1 cellular context compared by ENCODE assay signal in the genomic region with DNA sequence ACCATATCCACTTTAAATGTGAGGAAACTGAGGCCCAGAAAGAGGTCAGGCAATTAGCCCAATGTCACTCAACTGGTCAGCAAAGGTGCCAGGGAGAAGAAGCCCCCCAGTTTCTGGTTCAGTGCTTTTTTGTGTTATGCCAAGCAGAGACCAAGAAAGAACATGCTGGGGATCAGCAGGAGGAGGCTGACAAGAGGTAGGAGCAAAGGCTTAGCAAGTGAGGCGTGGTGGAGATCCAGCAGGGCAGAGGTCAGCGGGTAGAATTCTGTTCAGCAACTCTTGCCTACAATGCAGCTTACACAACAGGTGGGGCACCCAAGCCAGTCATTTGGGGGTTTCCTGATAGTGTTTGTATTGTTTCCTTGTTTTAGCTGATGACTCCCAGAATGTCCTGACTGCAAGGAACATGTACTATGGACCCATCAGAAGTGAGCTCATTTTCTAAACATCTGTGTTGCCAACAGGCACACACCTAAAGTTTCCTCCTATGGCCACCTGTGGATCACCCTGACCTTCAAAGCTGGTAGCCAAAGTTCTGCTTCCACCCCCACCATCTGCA.
TF ChIP-seq lines count a peak whose summit lies in the region.

No MANE protein-coding gene starts in this region.

TF ChIP-seq in K562, 482 proteins besides CTCF, POLR2A, EP300 and RAD21 (continued from another document):
- TF ChIP-seq FOXK1 (CRISPR knock-in tag; IDR thresholded peaks at IDR 0.05; ENCODE audit: borderline replicate concordance) (0 out of 2 replicates have a peak, but pooled peaks have one; percentile 20), DACH1 (IDR thresholded peaks at IDR 0.05; ENCODE audit: partially characterized antibody) (no peak)
